ENCODE assay signal across 26 cellular contexts in genomic region chr1:58818991-58819390, GRCh38.
"Had no signal": no experiment of that assay in that cellular context is flagged by ENCODE, and none has a peak within 500 bp of the region (broad histone marks: within the 10 kb centered on the region; RNA-seq: fewer than 3 reads in every experiment).

No MANE protein-coding gene starts in this region.

- H3K9me3 Mint-ChIP-seq: activated naive CD8-positive, alpha-beta T cell treated with anti-CD3 and anti-CD28 coated beads, Interleukin-2, amount 50 U/mL, for 24 hours; activated T-helper 1 cell treated with anti-CD3 and anti-CD28 coated beads, Interleukin-12 subunit alpha, Interleukin-12 subunit beta, Interleukin-2, Interleukin-4 antibody, amounts not matched to agents 30 ng/mL and 10 ng/mL and 1 ng/mL, durations not matched to agents 14 hours and 24 hours and 36 hours; memory B cell; naive B cell; neural progenitor cell; T-helper 2 cell treated with Interferon-gamma antibody and Interleukin-4, amounts not matched to agents 5 μg/mL and 100 μg/mL, for 36 hours; type B pancreatic cell had no signal

- H3K27me3 ChIP-seq: esophagus squamous epithelium, gastroesophageal sphincter, heart left ventricle, ovary, spleen, testis had no signal

- H3K36me3 Mint-ChIP-seq: brain, memory B cell, naive B cell, neural progenitor cell, type B pancreatic cell had no signal

- ATAC-seq: activated CD8-positive, alpha-beta T cell treated with anti-CD3 and anti-CD28 coated beads, Interleukin-2, amount 10 ng/mL, durations not matched to agents 7 days and 5 days; activated naive CD8-positive, alpha-beta T cell treated with anti-CD3 and anti-CD28 coated beads, Interleukin-2, amount 50 U/mL, for 24 hours; gastroesophageal sphincter; heart left ventricle; left cardiac atrium had no signal

- H3K9me3 ChIP-seq: esophagus squamous epithelium, gastroesophageal sphincter, heart left ventricle, ovary, prostate gland, spleen, testis had no signal

- H3K27ac Mint-ChIP-seq: activated CD8-positive, alpha-beta T cell treated with anti-CD3 and anti-CD28 coated beads, Interleukin-2, amount 10 ng/mL, durations not matched to agents 7 days and 5 days; activated naive CD8-positive, alpha-beta T cell treated with anti-CD3 and anti-CD28 coated beads, Interleukin-2, amount 50 U/mL, for 24 hours; activated T-helper 1 cell treated with anti-CD3 and anti-CD28 coated beads, Interleukin-12 subunit alpha, Interleukin-12 subunit beta, Interleukin-2, Interleukin-4 antibody, amounts not matched to agents 30 ng/mL and 10 ng/mL and 1 ng/mL, durations not matched to agents 14 hours and 24 hours and 36 hours; memory B cell; neural progenitor cell; T-helper 2 cell treated with Interferon-gamma antibody and Interleukin-4, amounts not matched to agents 5 μg/mL and 100 μg/mL, for 36 hours; type B pancreatic cell had no signal

- H3K36me3 ChIP-seq: esophagus squamous epithelium, gastroesophageal sphincter, heart left ventricle, neural progenitor cell, ovary, prostate gland, spleen had no signal

- H3K27me3 Mint-ChIP-seq: activated naive CD8-positive, alpha-beta T cell treated with anti-CD3 and anti-CD28 coated beads, Interleukin-2, amount 50 U/mL, for 24 hours; type B pancreatic cell had no signal

- H3K27ac ChIP-seq: esophagus squamous epithelium, neural progenitor cell, ovary, prostate gland, testis, VCaP had no signal

- H3K4me3 Mint-ChIP-seq: activated CD8-positive, alpha-beta T cell treated with anti-CD3 and anti-CD28 coated beads, Interleukin-2, amount 10 ng/mL, durations not matched to agents 7 days and 5 days; activated naive CD8-positive, alpha-beta T cell treated with anti-CD3 and anti-CD28 coated beads, Interleukin-2, amount 50 U/mL, for 24 hours; activated T-helper 1 cell treated with anti-CD3 and anti-CD28 coated beads, Interleukin-12 subunit alpha, Interleukin-12 subunit beta, Interleukin-2, Interleukin-4 antibody, amounts not matched to agents 30 ng/mL and 10 ng/mL and 1 ng/mL, durations not matched to agents 14 hours and 24 hours and 36 hours; brain; memory B cell; neural progenitor cell; T-helper 2 cell treated with Interferon-gamma antibody and Interleukin-4, amounts not matched to agents 5 μg/mL and 100 μg/mL, for 36 hours; type B pancreatic cell had no signal

- H3K4me3 ChIP-seq: esophagus squamous epithelium, gastroesophageal sphincter, heart left ventricle, neural progenitor cell, ovary, prostate gland, spleen, testis had no signal

- DNase-seq: activated CD4-positive, alpha-beta T cell treated with anti-CD3 and anti-CD28 coated beads, Interleukin-2, amount 50 U/mL, for 1 hour; activated CD4-positive, CD25-positive, alpha-beta regulatory T cell treated with anti-CD3 and anti-CD28 coated beads, Interleukin-2, amount 50 U/mL, for 72 hours; activated CD8-positive, alpha-beta T cell treated with anti-CD3 and anti-CD28 coated beads, Interleukin-2, amount 10 ng/mL, durations not matched to agents 7 days and 5 days; activated gamma-delta T cell; activated naive CD4-positive, alpha-beta T cell treated with anti-CD3 and anti-CD28 coated beads, Interleukin-2, amount 50 U/mL, for 16 hours; activated naive CD8-positive, alpha-beta T cell treated with anti-CD3 and anti-CD28 coated beads, Interleukin-2, amount 50 U/mL, for 24 hours; effector CD4-positive, alpha-beta T cell; esophagus squamous epithelium; heart left ventricle; islet precursor cell; left cardiac atrium; naive B cell; ovary; spleen; stimulated activated CD4-positive, alpha-beta T cell treated with anti-CD3 and anti-CD28 coated beads, Interleukin-4, amount 100 ng/mL, for 1 hour; stimulated activated naive CD4-positive, alpha-beta T cell; testis had no signal
